ENCODE assay signal across 2 cellular contexts in genomic region chr4:95761441-95761840, GRCh38.
TF ChIP-seq lines count a peak whose summit lies in the region.

No MANE protein-coding gene starts in this region.

TF ChIP-seq in IMR-90, 13 proteins besides CTCF, POLR2A, EP300 and RAD21 (continued from another document):
- TF ChIP-seq MXI1 (IDR thresholded peaks at IDR 0.05; ENCODE audit: borderline replicate concordance, low read depth, low read length) (no peak), ELK1 (IDR thresholded peaks at IDR 0.05; ENCODE audit: borderline replicate concordance, low read depth, low read length) (no peak), CHD1 (IDR thresholded peaks at IDR 0.05; ENCODE audit: low read depth, low read length) (no peak), FOS (IDR thresholded peaks at IDR 0.05; ENCODE audit: low read depth, low read length) (no peak), BHLHE40 (IDR thresholded peaks at IDR 0.05; ENCODE audit: low read depth, low read length) (no peak), SMC3 (IDR thresholded peaks at IDR 0.05; ENCODE audit: low read depth, low read length) (no peak)

TF ChIP-seq in HepG2, 621 proteins besides CTCF, POLR2A, EP300 and RAD21:
- no peak for TF ChIP-seq ZKSCAN1 (IDR thresholded peaks at IDR 0.05; ENCODE audit: low read length)
- TF ChIP-seq NFRKB (IDR thresholded peaks at IDR 0.05): no peak
- TF ChIP-seq ZNF607 (CRISPR knock-in tag; IDR thresholded peaks at IDR 0.05; ENCODE audit: borderline replicate concordance): no peak
- TF ChIP-seq FOXM1 (CRISPR knock-in tag; IDR thresholded peaks at IDR 0.05): no peak
- TF ChIP-seq PITX1 (CRISPR knock-in tag; IDR thresholded peaks at IDR 0.05): no peak
- no peak for TF ChIP-seq ETV6 (CRISPR knock-in tag; conservative IDR thresholded peaks at IDR 0.05)
TF ChIP-seq in HepG2: peak in this region for 0.
